8 cellular contexts compared by ENCODE assay signal in genomic region chr12:8950702-8951478, GRCh38. TPM values are rescaled to one million over a fixed set of nuclear protein-coding genes. Genes with fewer than 3 reads are reported as not detected.
DNase-seq lines count a peak whose midpoint lies in the region; ATAC-seq and TF ChIP-seq lines count a peak whose summit lies in the region.

No MANE protein-coding gene starts in this region.

- H3K4me3 ChIP-seq in iPS DF 6.9 (ENCODE audit: low read length): peak overlapping the region; percentile 79; the same call in 1 of the 2 replicates
- H3K4me3 ChIP-seq in stomach smooth muscle (ENCODE audit: low read length in 2 of 2): peak overlapping the region; percentile 90 to 97

- no peaks in the 10 kb centered on the region for H3K9me3 ChIP-seq in iPS DF 6.9 (ENCODE audit: control insufficient read depth, insufficient read depth, low read length)
- H3K9me3 ChIP-seq in stomach smooth muscle (ENCODE audit: control insufficient read depth in 2 of 2, low read length in 2 of 2): no peaks in the 10 kb centered on the region

- no CpG with 5 or more reads among the region's 9 CpGs for WGBS in iPS DF 6.9 (ENCODE audit: insufficient coverage, insufficient read length)

- H3K27ac ChIP-seq in iPS DF 6.9 (ENCODE audit: low read length): no peak overlapping the region
- H3K27ac ChIP-seq in stomach smooth muscle (ENCODE audit: low read length): peak overlapping the region; percentile 99

- H3K27me3 ChIP-seq in iPS DF 6.9 (ENCODE audit: control insufficient read depth, insufficient read depth, low read length) (no peaks in the 10 kb centered on the region), stomach smooth muscle (ENCODE audit: control insufficient read depth in 1 of 2, insufficient read depth in 2 of 2, low read length in 2 of 2) (no peaks in the 10 kb centered on the region)

- POLR2A ChIA-PET in activated CD4-positive, alpha-beta T cell treated with anti-CD3 and anti-CD28 coated beads, Interleukin-2, amount 10 ng/mL, durations not matched to agents 7 days and 5 days (lab: Charles Lee): no interaction called here
- POLR2A ChIA-PET in WTC11 (lab: Charles Lee): interaction anchor here (1.8 kb wide), 1 partner anchor 81 kb away, joined by 6 read pairs; no protein-coding TSS in a partner anchor

- CTCF ChIA-PET in activated CD4-positive, alpha-beta T cell treated with anti-CD3 and anti-CD28 coated beads, Interleukin-2, amount 10 ng/mL, durations not matched to agents 7 days and 5 days (lab: Charles Lee): interaction anchor here (0.7 to 3.9 kb wide), 4 partner anchors 10 to 144 kb away, joined by 3 to 19 read pairs (median 6); no protein-coding TSS in a partner anchor
- CTCF ChIA-PET in WTC11 (lab: Charles Lee): interaction anchor here (1.8 to 3.0 kb wide), 5 partner anchors 80 to 407 kb away, joined by 5 to 38 read pairs (median 10); no protein-coding TSS in a partner anchor

- H3K9ac ChIP-seq in stomach smooth muscle (ENCODE audit: low read length in 2 of 2): peak overlapping the region; percentile 97 to 98

- H3K4me1 ChIP-seq in iPS DF 6.9 (ENCODE audit: control insufficient read depth, insufficient read depth, low read length) (no peaks in the 10 kb centered on the region), stomach smooth muscle (ENCODE audit: control insufficient read depth, insufficient read depth, low read length) (peaks cover 11% of the 10 kb centered on the region)

- DNase-seq in activated CD4-positive, alpha-beta T cell treated with anti-CD3 and anti-CD28 coated beads, Interleukin-2, amount 10 ng/mL, durations not matched to agents 7 days and 5 days: peak; percentile 22
- DNase-seq in activated CD4-positive, alpha-beta T cell treated with anti-CD3 and anti-CD28 coated beads for 4 hours: no peak
- no peak for DNase-seq in WTC11 (ENCODE audit: low spot score)
- no peak for DNase-seq in iPS DF 6.9 (ENCODE audit: low read depth, low spot score)
- no peak for DNase-seq in inferior parietal cortex (ENCODE audit: extremely low spot score)
- DNase-seq in NCI-H1092 (lab: John Stamatoyannopoulos, UW): no peak

- peaks cover 66% of the 10 kb centered on the region for H3K4me1 Mint-ChIP-seq in activated CD4-positive, alpha-beta T cell treated with anti-CD3 and anti-CD28 coated beads, Interleukin-2, amount 10 ng/mL, durations not matched to agents 7 days and 5 days
- H3K4me1 Mint-ChIP-seq in WTC11: peaks cover 20% of the 10 kb centered on the region

- H3K9me3 Mint-ChIP-seq in activated CD4-positive, alpha-beta T cell treated with anti-CD3 and anti-CD28 coated beads, Interleukin-2, amount 10 ng/mL, durations not matched to agents 7 days and 5 days: peaks cover 16% of the 10 kb centered on the region
- H3K9me3 Mint-ChIP-seq in WTC11: peaks cover 24% of the 10 kb centered on the region

- no peak for TF ChIP-seq CTCF in WTC11 (IDR thresholded peaks at IDR 0.05)

- H3K36me3 ChIP-seq in iPS DF 6.9 (ENCODE audit: control insufficient read depth, insufficient read depth, low read length) (no peaks in the 10 kb centered on the region), stomach smooth muscle (ENCODE audit: control insufficient read depth in 2 of 2, insufficient read depth in 2 of 2, low read length in 2 of 2) (peaks cover 4 to 5% of the 10 kb centered on the region in 2 donors)

- peaks cover 46% of the 10 kb centered on the region for H3K36me3 Mint-ChIP-seq in activated CD4-positive, alpha-beta T cell treated with anti-CD3 and anti-CD28 coated beads, Interleukin-2, amount 10 ng/mL, durations not matched to agents 7 days and 5 days (ENCODE audit: low read depth)
- H3K36me3 Mint-ChIP-seq in WTC11: peaks cover 36% of the 10 kb centered on the region

- H3K27me3 Mint-ChIP-seq in activated CD4-positive, alpha-beta T cell treated with anti-CD3 and anti-CD28 coated beads, Interleukin-2, amount 10 ng/mL, durations not matched to agents 7 days and 5 days: no peaks in the 10 kb centered on the region
- no peaks in the 10 kb centered on the region for H3K27me3 Mint-ChIP-seq in WTC11 (ENCODE audit: low read depth)

- H3K27ac Mint-ChIP-seq in activated CD4-positive, alpha-beta T cell treated with anti-CD3 and anti-CD28 coated beads, Interleukin-2, amount 10 ng/mL, durations not matched to agents 7 days and 5 days: peak overlapping the region; percentile 92
- no peak overlapping the region for H3K27ac Mint-ChIP-seq in WTC11

- peak overlapping the region; percentile 99 for H3K4me3 Mint-ChIP-seq in activated CD4-positive, alpha-beta T cell treated with anti-CD3 and anti-CD28 coated beads, Interleukin-2, amount 10 ng/mL, durations not matched to agents 7 days and 5 days
- H3K4me3 Mint-ChIP-seq in WTC11: peak overlapping the region; percentile 95

- no peak for ATAC-seq in WTC11
- no peak for ATAC-seq in HG02678 (IDR thresholded peaks at IDR 0.05; ENCODE audit: unreplicated experiment)

TF ChIP-seq in WTC11, 78 proteins besides CTCF, POLR2A, EP300 and RAD21:
- TF ChIP-seq GTF2I (CRISPR knock-in tag; conservative IDR thresholded peaks at IDR 0.05): 0 out of 2 replicates have a peak, but pooled peaks have one; percentile 33
- TF ChIP-seq ZNF121 (CRISPR knock-in tag; IDR thresholded peaks at IDR 0.05): peak; percentile 36; the same call in 1 of the 2 replicates
- no peak for TF ChIP-seq CBFB (CRISPR knock-in tag; IDR thresholded peaks at IDR 0.05; ENCODE audit: low read depth)

RNA-seq across cellular contexts. Expression of gene M6PR, which starts 1.4 kb away (rescaled TPM):
- total RNA-seq in activated CD4-positive, alpha-beta T cell treated with anti-CD3 and anti-CD28 coated beads, Interleukin-2, amount 10 ng/mL, durations not matched to agents 7 days and 5 days: 100 to 1,000 TPM; 181 to 224 TPM
- total RNA-seq in WTC11 (2021): 106 to 139 TPM (median 112 TPM) in 3 replicates

RNA-seq across cellular contexts. Expression of gene PHC1, which starts 36.6 kb away (rescaled TPM):
- 10 to 100 TPM; 25.0 TPM for total RNA-seq in activated CD4-positive, alpha-beta T cell treated with anti-CD3 and anti-CD28 coated beads, Interleukin-2, amount 10 ng/mL, durations not matched to agents 7 days and 5 days
- total RNA-seq in WTC11 (2021): 733 to 940 TPM (median 913 TPM) in 3 replicates

RNA-seq across cellular contexts. Expression of gene KLRG1, which starts 38.5 kb away (rescaled TPM):
- total RNA-seq in activated CD4-positive, alpha-beta T cell treated with anti-CD3 and anti-CD28 coated beads, Interleukin-2, amount 10 ng/mL, durations not matched to agents 7 days and 5 days: 1 to 10 TPM; 3.0 to 4.4 TPM
- total RNA-seq in WTC11 (2021): 6.2 to 7.4 TPM (median 7.2 TPM) in 3 replicates

Comparison
In these comparisons a context has a peak if more than half of its experiments do, and no peak if none do; other contexts are left out.
1. RNA of gene PHC1, which starts 36.6 kb away (total RNA-seq): 733 to 940 TPM in WTC11; 25.0 TPM in activated CD4-positive, alpha-beta T cell treated with anti-CD3 and anti-CD28 coated beads, Interleukin-2, amount 10 ng/mL, durations not matched to agents 7 days and 5 days; every median in the first group is over 10 times any median in the second.